In genomic region chr10:62803993-62804383, GRCh38 we compare ENCODE assay signal across 8 cellular contexts. TPM values are rescaled to one million over a fixed set of nuclear protein-coding genes. Genes with fewer than 3 reads are reported as not detected.
A peak's percentile ranks its signal among the peaks of the same experiment; 100 is the strongest.
DNase-seq lines count a peak whose midpoint lies in the region; ATAC-seq lines count a peak whose summit lies in the region.

No MANE protein-coding gene starts in this region.

- no peaks in the 10 kb centered on the region for H3K9me3 Mint-ChIP-seq in activated naive CD4-positive, alpha-beta T cell treated with anti-CD3 and anti-CD28 coated beads, Interleukin-2, amount 50 U/mL, for 24 hours
- no peaks in the 10 kb centered on the region for H3K9me3 Mint-ChIP-seq in activated CD8-positive, alpha-beta T cell treated with anti-CD3 and anti-CD28 coated beads, Interleukin-2, amount 10 ng/mL, durations not matched to agents 7 days and 5 days (ENCODE audit: insufficient read depth)

- peak overlapping the region; percentile 79; the same call in 1 of the 2 replicates for H3K4me3 ChIP-seq in iPS DF 6.9 (ENCODE audit: low read length)
- peak overlapping the region; percentile 83 to 96 for H3K4me3 ChIP-seq in stomach smooth muscle (ENCODE audit: low read length in 2 of 2)

- H3K27me3 ChIP-seq in iPS DF 6.9 (ENCODE audit: control insufficient read depth, insufficient read depth, low read length) (no peaks in the 10 kb centered on the region), stomach smooth muscle (ENCODE audit: control insufficient read depth in 1 of 2, insufficient read depth in 2 of 2, low read length in 2 of 2) (no peaks in the 10 kb centered on the region)

- ATAC-seq in activated CD8-positive, alpha-beta T cell treated with anti-CD3 and anti-CD28 coated beads, Interleukin-2, amount 10 ng/mL, durations not matched to agents 7 days and 5 days = no peak
- ATAC-seq in HG03469 (IDR thresholded peaks at IDR 0.05; ENCODE audit: unreplicated experiment) = no peak
- ATAC-seq in GM21390 (IDR thresholded peaks at IDR 0.05; ENCODE audit: unreplicated experiment) = no peak

- CTCF ChIA-PET in activated CD8-positive, alpha-beta T cell treated with anti-CD3 and anti-CD28 coated beads, Interleukin-2, amount 10 ng/mL, durations not matched to agents 7 days and 5 days (lab: Charles Lee) = interaction anchor here (1.2 to 6.5 kb wide), 6 partner anchors 14 to 354 kb away, joined by 3 to 40 read pairs (median 4); partner anchors contain the start of gene EGR2

- POLR2A ChIA-PET in activated CD8-positive, alpha-beta T cell treated with anti-CD3 and anti-CD28 coated beads, Interleukin-2, amount 10 ng/mL, durations not matched to agents 7 days and 5 days (lab: Charles Lee) = interaction anchor here (0.7 to 5.6 kb wide), 5 partner anchors 13 to 465 kb away, joined by 3 to 36 read pairs (median 4); partner anchors contain the start of gene EGR2

- peak overlapping the region; percentile 99 for H3K4me3 Mint-ChIP-seq in activated naive CD4-positive, alpha-beta T cell treated with anti-CD3 and anti-CD28 coated beads, Interleukin-2, amount 50 U/mL, for 24 hours
- peak overlapping the region; percentile 93 for H3K4me3 Mint-ChIP-seq in activated CD8-positive, alpha-beta T cell treated with anti-CD3 and anti-CD28 coated beads, Interleukin-2, amount 10 ng/mL, durations not matched to agents 7 days and 5 days

- H3K27ac ChIP-seq in iPS DF 6.9 (ENCODE audit: low read length) (no peak overlapping the region), stomach smooth muscle (ENCODE audit: low read length) (peak overlapping the region; percentile 95)

- H3K36me3 ChIP-seq in iPS DF 6.9 (ENCODE audit: control insufficient read depth, insufficient read depth, low read length) = no peaks in the 10 kb centered on the region
- no peaks in the 10 kb centered on the region for H3K36me3 ChIP-seq in stomach smooth muscle (ENCODE audit: control insufficient read depth in 2 of 2, insufficient read depth in 2 of 2, low read length in 2 of 2)

- WGBS in iPS DF 6.9 (ENCODE audit: insufficient coverage, insufficient read length) = no CpG with 5 or more reads among the region's 10 CpGs

- peak overlapping the region; percentile 90 to 92 for H3K9ac ChIP-seq in stomach smooth muscle (ENCODE audit: low read length in 2 of 2)

- no peak for DNase-seq in activated naive CD4-positive, alpha-beta T cell treated with anti-CD3 and anti-CD28 coated beads, Interleukin-2, amount 50 U/mL, for 16 hours
- no peak for DNase-seq in activated CD8-positive, alpha-beta T cell treated with anti-CD3 and anti-CD28 coated beads, Interleukin-2, amount 10 ng/mL, durations not matched to agents 7 days and 5 days
- DNase-seq in iPS DF 6.9 (ENCODE audit: low read depth, low spot score) (no peak), H4 (ENCODE audit: low spot score) (no peak)

- peak overlapping the region; percentile 100 for H3K27ac Mint-ChIP-seq in activated naive CD4-positive, alpha-beta T cell treated with anti-CD3 and anti-CD28 coated beads, Interleukin-2, amount 50 U/mL, for 24 hours
- peak overlapping the region; percentile 100 for H3K27ac Mint-ChIP-seq in activated CD8-positive, alpha-beta T cell treated with anti-CD3 and anti-CD28 coated beads, Interleukin-2, amount 10 ng/mL, durations not matched to agents 7 days and 5 days

- H3K4me1 Mint-ChIP-seq in activated naive CD4-positive, alpha-beta T cell treated with anti-CD3 and anti-CD28 coated beads, Interleukin-2, amount 50 U/mL, for 24 hours = peaks cover 36% of the 10 kb centered on the region
- H3K4me1 Mint-ChIP-seq in activated CD8-positive, alpha-beta T cell treated with anti-CD3 and anti-CD28 coated beads, Interleukin-2, amount 10 ng/mL, durations not matched to agents 7 days and 5 days (ENCODE audit: low read depth) = peaks cover 40% of the 10 kb centered on the region

- peaks cover 23% of the 10 kb centered on the region for H3K36me3 Mint-ChIP-seq in activated naive CD4-positive, alpha-beta T cell treated with anti-CD3 and anti-CD28 coated beads, Interleukin-2, amount 50 U/mL, for 24 hours
- H3K36me3 Mint-ChIP-seq in activated CD8-positive, alpha-beta T cell treated with anti-CD3 and anti-CD28 coated beads, Interleukin-2, amount 10 ng/mL, durations not matched to agents 7 days and 5 days (ENCODE audit: low read depth) = peaks cover 37% of the 10 kb centered on the region

- no peaks in the 10 kb centered on the region for H3K4me1 ChIP-seq in iPS DF 6.9 (ENCODE audit: control insufficient read depth, insufficient read depth, low read length)
- peaks cover 17% of the 10 kb centered on the region for H3K4me1 ChIP-seq in stomach smooth muscle (ENCODE audit: control insufficient read depth, insufficient read depth, low read length)

- no peaks in the 10 kb centered on the region for H3K9me3 ChIP-seq in iPS DF 6.9 (ENCODE audit: control insufficient read depth, insufficient read depth, low read length)
- H3K9me3 ChIP-seq in stomach smooth muscle (ENCODE audit: control insufficient read depth in 2 of 2, low read length in 2 of 2) = no peaks in the 10 kb centered on the region

- no peaks in the 10 kb centered on the region for H3K27me3 Mint-ChIP-seq in activated naive CD4-positive, alpha-beta T cell treated with anti-CD3 and anti-CD28 coated beads, Interleukin-2, amount 50 U/mL, for 24 hours
- H3K27me3 Mint-ChIP-seq in activated CD8-positive, alpha-beta T cell treated with anti-CD3 and anti-CD28 coated beads, Interleukin-2, amount 10 ng/mL, durations not matched to agents 7 days and 5 days (ENCODE audit: low read depth) = peaks cover 9% of the 10 kb centered on the region

RNA-seq across cellular contexts. Expression of gene ADO, which starts 0.5 kb away (rescaled TPM):
- 10 to 100 TPM; 22.2 to 22.6 TPM for total RNA-seq in activated CD8-positive, alpha-beta T cell treated with anti-CD3 and anti-CD28 coated beads, Interleukin-2, amount 10 ng/mL, durations not matched to agents 7 days and 5 days
- 24.0 and 24.7 TPM in 2 replicates for total RNA-seq in H4 (2014; rRNA removed; shearing (Covaris generic))

RNA-seq across cellular contexts. Expression of gene EGR2, which starts 12.2 kb away (rescaled TPM):
- 1 to 10 TPM in 1 of 2 experiments, under 1 TPM in 1; 0.50 to 1.3 TPM for total RNA-seq in activated CD8-positive, alpha-beta T cell treated with anti-CD3 and anti-CD28 coated beads, Interleukin-2, amount 10 ng/mL, durations not matched to agents 7 days and 5 days
- 0.39 and 1.1 TPM in 2 replicates for total RNA-seq in H4 (2014; rRNA removed; shearing (Covaris generic))
